ENCODE assay signal across 9 cellular contexts in genomic region chr5:148790545-148791333, GRCh38. TPM values are rescaled to one million over a fixed set of nuclear protein-coding genes. Genes with fewer than 3 reads are reported as not detected.
DNase-seq lines count a peak whose midpoint lies in the region; ATAC-seq lines count a peak whose summit lies in the region.
"Had no signal": no experiment of that assay in that cellular context is flagged by ENCODE, and none has a peak within 500 bp of the region (broad histone marks: within the 10 kb centered on the region; RNA-seq: fewer than 3 reads in every experiment).

No MANE protein-coding gene starts in this region.

- no peaks in the 10 kb centered on the region for H3K36me3 Mint-ChIP-seq in activated T-helper 1 cell treated with anti-CD3 and anti-CD28 coated beads, Interleukin-12 subunit alpha, Interleukin-12 subunit beta, Interleukin-2, Interleukin-4 antibody, amounts not matched to agents 30 ng/mL and 10 ng/mL and 1 ng/mL, durations not matched to agents 14 hours and 24 hours and 36 hours (ENCODE audit: low read depth)

- intact Hi-C loops in activated T-helper 1 cell treated with anti-CD3 and anti-CD28 coated beads, Interleukin-12 subunit alpha, Interleukin-12 subunit beta, Interleukin-2, Interleukin-4 antibody, amounts not matched to agents 30 ng/mL and 10 ng/mL and 1 ng/mL, durations not matched to agents 14 hours and 24 hours and 36 hours (cut with micrococcal nuclease) = loop anchor here (1.0 kb wide), 4 partner anchors 10 to 81 kb away; partner anchors contain the start of gene ADRB2

- no peaks in the 10 kb centered on the region for H3K9me3 Mint-ChIP-seq in activated T-helper 1 cell treated with anti-CD3 and anti-CD28 coated beads, Interleukin-12 subunit alpha, Interleukin-12 subunit beta, Interleukin-2, Interleukin-4 antibody, amounts not matched to agents 30 ng/mL and 10 ng/mL and 1 ng/mL, durations not matched to agents 14 hours and 24 hours and 36 hours

- H3K27me3 Mint-ChIP-seq in activated T-helper 1 cell treated with anti-CD3 and anti-CD28 coated beads, Interleukin-12 subunit alpha, Interleukin-12 subunit beta, Interleukin-2, Interleukin-4 antibody, amounts not matched to agents 30 ng/mL and 10 ng/mL and 1 ng/mL, durations not matched to agents 14 hours and 24 hours and 36 hours (ENCODE audit: insufficient read depth) = peaks cover 18% of the 10 kb centered on the region

- peak overlapping the region; percentile 56 for H3K27ac Mint-ChIP-seq in activated T-helper 1 cell treated with anti-CD3 and anti-CD28 coated beads, Interleukin-12 subunit alpha, Interleukin-12 subunit beta, Interleukin-2, Interleukin-4 antibody, amounts not matched to agents 30 ng/mL and 10 ng/mL and 1 ng/mL, durations not matched to agents 14 hours and 24 hours and 36 hours

- ATAC-seq in GM19463 (IDR thresholded peaks at IDR 0.05; ENCODE audit: unreplicated experiment) (peak; percentile 31), HG03039 (IDR thresholded peaks at IDR 0.05; ENCODE audit: unreplicated experiment) (peak; percentile 19)

- H3K4me3 Mint-ChIP-seq in activated T-helper 1 cell treated with anti-CD3 and anti-CD28 coated beads, Interleukin-12 subunit alpha, Interleukin-12 subunit beta, Interleukin-2, Interleukin-4 antibody, amounts not matched to agents 30 ng/mL and 10 ng/mL and 1 ng/mL, durations not matched to agents 14 hours and 24 hours and 36 hours = no peak overlapping the region

- DNase-seq in ELR (ENCODE audit: low read depth) (peak; percentile 40), SHP77 treated with DMSO at 0.1 percent for 48 hours (lab: John Stamatoyannopoulos, UW) (no peak), NCI-H2081 (lab: John Stamatoyannopoulos, UW) (no peak), GDM1 (lab: John Stamatoyannopoulos, UW) (no peak), DMS79 treated with DMSO at 0.1 percent for 48 hours (lab: John Stamatoyannopoulos, UW) (no peak)
- no peak for DNase-seq in activated T-helper 1 cell treated with anti-CD3 and anti-CD28 coated beads, Interleukin-12 subunit alpha, Interleukin-12 subunit beta, Interleukin-2, Interleukin-4 antibody, amounts not matched to agents 30 ng/mL and 10 ng/mL and 1 ng/mL, durations not matched to agents 14 hours and 24 hours and 36 hours (ENCODE audit: low spot score)
- DNase-seq: C1 segment of cervical spinal cord had no signal

- H3K4me1 Mint-ChIP-seq in activated T-helper 1 cell treated with anti-CD3 and anti-CD28 coated beads, Interleukin-12 subunit alpha, Interleukin-12 subunit beta, Interleukin-2, Interleukin-4 antibody, amounts not matched to agents 30 ng/mL and 10 ng/mL and 1 ng/mL, durations not matched to agents 14 hours and 24 hours and 36 hours (ENCODE audit: low read depth) = peaks cover 31% of the 10 kb centered on the region

RNA-seq across cellular contexts. Expression of gene ADRB2, which starts 35.7 kb away (rescaled TPM):
- 0.83 and 0.93 TPM in 2 replicates for total RNA-seq in activated T-helper 1 cell treated with anti-CD3 and anti-CD28 coated beads, Interleukin-12 subunit alpha, Interleukin-12 subunit beta, Interleukin-2, Interleukin-4 antibody, amounts not matched to agents 30 ng/mL and 10 ng/mL and 1 ng/mL, durations not matched to agents 14 hours and 24 hours and 36 hours
